In genomic region chr7:48312151-48312550, GRCh38 we compare ENCODE assay signal across 23 cellular contexts.
"Had no signal": no experiment of that assay in that cellular context is flagged by ENCODE, and none has a peak within 500 bp of the region (broad histone marks: within the 10 kb centered on the region; RNA-seq: fewer than 3 reads in every experiment).

No MANE protein-coding gene starts in this region.

- FAIRE-seq: astrocyte, frontal cortex had no signal

- H3K27ac ChIP-seq: adrenal gland, coronary artery, ovary, psoas muscle, right atrium auricular region, spleen, thoracic aorta, vagina had no signal

- ATAC-seq: left cardiac atrium; natural killer cell treated with Interleukin-12 subunit alpha and Interleukin-12 subunit beta and Interleukin-15 and Interleukin-18, amount 100 ng/mL, for 72 hours; psoas muscle; WTC11 had no signal

- DNase-seq: activated CD4-positive, alpha-beta T cell treated with anti-CD3 and anti-CD28 coated beads, Interleukin-2, amount 50 U/mL, for 4 hours; activated CD8-positive, alpha-beta memory T cell treated with anti-CD3 and anti-CD28 coated beads for 24 hours; activated CD8-positive, alpha-beta memory T cell treated with anti-CD3 and anti-CD28 coated beads, Interleukin-2, amount 50 U/mL, for 4 hours; activated naive CD4-positive, alpha-beta T cell; activated T-cell treated with anti-CD3 and anti-CD28 coated beads, Interleukin-2, amount 50 U/mL, for 24 hours; adrenal gland; glutamatergic neuron; hippocampal formation; left cardiac atrium; ovary; psoas muscle; spleen; stimulated activated CD4-positive, alpha-beta T cell treated with anti-CD3 and anti-CD28 coated beads, Interleukin-4, amount 100 ng/mL, for 1 hour; stimulated activated naive CD4-positive, alpha-beta T cell; T-helper 9 cell had no signal
